In genomic region chr5:109352475-109352874, GRCh38 we compare ENCODE assay signal across 18 cellular contexts.
"Had no signal": no experiment of that assay in that cellular context is flagged by ENCODE, and none has a peak within 500 bp of the region (broad histone marks: within the 10 kb centered on the region; RNA-seq: fewer than 3 reads in every experiment).

No MANE protein-coding gene starts in this region.

- H3K27ac ChIP-seq: hepatocyte, spleen, tibial artery, upper lobe of left lung, uterus had no signal

- H3K4me3 ChIP-seq: hepatocyte, lung, mucosa of descending colon, spleen, tibial artery, upper lobe of left lung, uterus had no signal

- H3K9me3 ChIP-seq: mucosa of descending colon, spleen, tibial artery, upper lobe of left lung, uterus had no signal

- DNase-seq: foreskin melanocyte; head of caudate nucleus; left colon; left ventricle myocardium superior; mucosa of descending colon; naive thymus-derived CD8-positive, alpha-beta T cell; posterior cingulate gyrus; spleen; stimulated activated CD4-positive, alpha-beta T cell treated with anti-CD3 and anti-CD28 coated beads, Interleukin-15, amount 100 ng/mL, for 24 hours; stimulated activated CD4-positive, alpha-beta T cell treated with anti-CD3 and anti-CD28 coated beads, Interleukin-1b, Interleukin-23, amount 100 ng/mL, for 48 hours; stimulated activated CD4-positive, alpha-beta T cell treated with anti-CD3 and anti-CD28 coated beads, Interleukin-4, amount 100 ng/mL, for 24 hours; tibial artery; upper lobe of left lung; uterus had no signal

- ATAC-seq: left colon; left ventricle myocardium superior; mucosa of descending colon; sciatic nerve; stimulated activated memory B cell treated with anti-CD40 and anti-IgM and Interleukin-4, amounts not matched to agents 10 μg/mL and 1 μg/mL and 100 μg/mL, for 72 hours had no signal

- H3K27me3 ChIP-seq: hepatocyte, spleen, tibial artery, upper lobe of left lung, uterus had no signal

- H3K4me1 ChIP-seq: uterus had no signal

- H2AFZ ChIP-seq: hepatocyte had no signal

- H3K4me2 ChIP-seq: hepatocyte had no signal
